ENCODE assay signal across 15 cellular contexts in genomic region chr2:55408098-55408882, GRCh38. TPM values are rescaled to one million over a fixed set of nuclear protein-coding genes. Genes with fewer than 3 reads are reported as not detected.
DNase-seq lines count a peak whose midpoint lies in the region; ATAC-seq and TF ChIP-seq lines count a peak whose summit lies in the region.
"Had no signal": no experiment of that assay in that cellular context is flagged by ENCODE, and none has a peak within 500 bp of the region (broad histone marks: within the 10 kb centered on the region; RNA-seq: fewer than 3 reads in every experiment).

No MANE protein-coding gene starts in this region.

- no peak for ATAC-seq in gastrocnemius medialis
- ATAC-seq: upper lobe of right lung had no signal

- no peak overlapping the region for H3K27ac ChIP-seq in gastrocnemius medialis
- H3K27ac ChIP-seq: hepatocyte, upper lobe of right lung had no signal

- peaks cover 19% of the 10 kb centered on the region for H3K36me3 Mint-ChIP-seq in HFFc6 (ENCODE audit: low read depth)

- peaks cover 19% of the 10 kb centered on the region for H3K4me1 Mint-ChIP-seq in HFFc6 (ENCODE audit: low read depth)
- H3K4me1 Mint-ChIP-seq: activated naive CD8-positive, alpha-beta T cell treated with anti-CD3 and anti-CD28 coated beads, Interleukin-2, amount 10 ng/mL, durations not matched to agents 7 days and 5 days had no signal

- H3K27me3 ChIP-seq in adipocyte (replicated peaks; ENCODE audit: control insufficient read depth, insufficient read depth, low read length) (no peaks in the 10 kb centered on the region), gastrocnemius medialis (no peaks in the 10 kb centered on the region)
- H3K27me3 ChIP-seq: hepatocyte, upper lobe of right lung had no signal

- H3K27me3 Mint-ChIP-seq in HFFc6 (ENCODE audit: insufficient read depth): no peaks in the 10 kb centered on the region
- H3K27me3 Mint-ChIP-seq: activated naive CD8-positive, alpha-beta T cell treated with anti-CD3 and anti-CD28 coated beads, Interleukin-2, amount 10 ng/mL, durations not matched to agents 7 days and 5 days had no signal

- DNase-seq in AG04449 (ENCODE audit: low read depth, low spot score): no peak
- peak; percentile 75 for DNase-seq in HFFc6
- no peak for DNase-seq in adipocyte (ENCODE audit: low read depth)
- DNase-seq in glomerular visceral epithelial cell (ENCODE audit: extremely low spot score): peak; percentile 50
- DNase-seq in activated gamma-delta T cell treated with Interleukin-2 at 50 U/mL for 16 hours: no peak
- no peak for DNase-seq in gastrocnemius medialis
- DNase-seq in NCI-H1048 (lab: John Stamatoyannopoulos, UW): no peak
- no peak for DNase-seq in NCI-H2107 treated with DMSO at 0.1 percent for 48 hours (lab: John Stamatoyannopoulos, UW; ENCODE audit: unreplicated experiment)
- DNase-seq: activated naive CD8-positive, alpha-beta T cell treated with anti-CD3 and anti-CD28 coated beads, Interleukin-2, amount 10 ng/mL, durations not matched to agents 7 days and 5 days; endodermal cell; NCI-H345; stimulated activated CD4-positive, alpha-beta T cell treated with anti-CD3 and anti-CD28 coated beads, Interleukin-12 subunit alpha, Interleukin-12 subunit beta, amount 100 ng/mL, for 4 hours; upper lobe of right lung had no signal

- intact Hi-C loops in gastrocnemius medialis (cut with DNase I; ENCODE audit: low total_unique reads): no loop called here

- TF ChIP-seq CTCF in AG04449 (IDR thresholded peaks at IDR 0.05; ENCODE audit: insufficient read depth, low read length, missing control alignments) (no peak), HFFc6 (IDR thresholded peaks at IDR 0.05) (no peak), gastrocnemius medialis (IDR thresholded peaks at IDR 0.05 in 4 of 5, conservative IDR thresholded peaks at IDR 0.05 in 1 of 5) (no peak)

- H3K9me3 ChIP-seq in adipocyte (ENCODE audit: control insufficient read depth, low read length) (no peaks in the 10 kb centered on the region), gastrocnemius medialis (no peaks in the 10 kb centered on the region)
- H3K9me3 ChIP-seq: upper lobe of right lung had no signal

- POLR2A ChIA-PET in AG04449 (lab: Yijun Ruan, JAX): no interaction called here

- H3K4me1 ChIP-seq in adipocyte (ENCODE audit: control insufficient read depth, insufficient read depth, low read length) (peaks cover 8% of the 10 kb centered on the region), gastrocnemius medialis (no peaks in the 10 kb centered on the region)

- CTCF ChIA-PET in AG04449 (lab: Yijun Ruan, JAX): interaction anchor here (0.9 kb wide), 1 partner anchor 23 kb away, joined by 3 read pairs; no protein-coding TSS in a partner anchor

- H3K9ac ChIP-seq in adipocyte (ENCODE audit: low read length): no peak overlapping the region

- TF ChIP-seq POLR2A in gastrocnemius medialis (IDR thresholded peaks at IDR 0.05): no peak

- H3K4me3 Mint-ChIP-seq in HFFc6: peak overlapping the region; percentile 78
- H3K4me3 Mint-ChIP-seq: activated naive CD8-positive, alpha-beta T cell treated with anti-CD3 and anti-CD28 coated beads, Interleukin-2, amount 10 ng/mL, durations not matched to agents 7 days and 5 days; endodermal cell had no signal

- peak overlapping the region; percentile 39 for H3K4me3 ChIP-seq in AG04449 (ENCODE audit: low read depth, low read length)
- H3K4me3 ChIP-seq in adipocyte (ENCODE audit: low read length): peak overlapping the region; percentile 43
- H3K4me3 ChIP-seq in gastrocnemius medialis: no peak overlapping the region
- H3K4me3 ChIP-seq: hepatocyte, lung, upper lobe of right lung had no signal

- in situ Hi-C loops in gastrocnemius medialis (cut with MboI; ENCODE audit: low sequenced_read_pairs in 4 of 4): loop anchor here in 1 of 4 donors (25.0 kb wide), 1 partner anchor 371 kb away; no protein-coding TSS in a partner anchor

- H3K27ac Mint-ChIP-seq in HFFc6: peak overlapping the region; percentile 83
- H3K27ac Mint-ChIP-seq: activated naive CD8-positive, alpha-beta T cell treated with anti-CD3 and anti-CD28 coated beads, Interleukin-2, amount 10 ng/mL, durations not matched to agents 7 days and 5 days had no signal

- no peaks in the 10 kb centered on the region for H3K9me3 Mint-ChIP-seq in HFFc6
- H3K9me3 Mint-ChIP-seq: activated naive CD8-positive, alpha-beta T cell treated with anti-CD3 and anti-CD28 coated beads, Interleukin-2, amount 10 ng/mL, durations not matched to agents 7 days and 5 days; endodermal cell had no signal

- H3K36me3 ChIP-seq in adipocyte (ENCODE audit: control insufficient read depth, insufficient read depth, low read length, severe bottlenecking) (peaks cover 41% of the 10 kb centered on the region), gastrocnemius medialis (peaks cover 0 to 6% of the 10 kb centered on the region in 2 donors)

RNA-seq across cellular contexts. Expression of gene CCDC88A, which starts 11.4 kb away (rescaled TPM):
- 10 to 100 TPM; 39.7 to 62.5 (median 45.7) TPM for total RNA-seq in HFFc6 (2021; fragmentation: NEBNext Ultra II Directional; extraction: Animal tissue kit (Norgen Biotek cat#: 25700))
- 10 to 100 TPM; 12.9 to 28.7 (median 19.4) TPM for total RNA-seq in gastrocnemius medialis

Comparison
In these comparisons a context has a peak if more than half of its experiments do, and no peak if none do; other contexts are left out.
1. DNase-seq: peak in HFFc6 (single experiment) and glomerular visceral epithelial cell (single experiment); none in AG04449 (single experiment), adipocyte (single experiment), activated gamma-delta T cell treated with Interleukin-2 at 50 U/mL for 16 hours (single experiment), gastrocnemius medialis (0 of 2), NCI-H1048 (single experiment) and NCI-H2107 treated with DMSO at 0.1 percent for 48 hours (single experiment).
2. H3K4me3 ChIP-seq: peak in AG04449 (single experiment) and adipocyte (single experiment); none in gastrocnemius medialis (0 of 4).